17 cellular contexts compared by ENCODE assay signal in genomic region chr6:29521006-29521680, GRCh38. TPM values are rescaled to one million over a fixed set of nuclear protein-coding genes. Genes with fewer than 3 reads are reported as not detected.
DNase-seq lines count a peak whose midpoint lies in the region; ATAC-seq and TF ChIP-seq lines count a peak whose summit lies in the region.
"Had no signal": no experiment of that assay in that cellular context is flagged by ENCODE, and none has a peak within 500 bp of the region (broad histone marks: within the 10 kb centered on the region; RNA-seq: fewer than 3 reads in every experiment).

No MANE protein-coding gene starts in this region.

- H3K4me3 Mint-ChIP-seq in activated CD8-positive, alpha-beta memory T cell treated with anti-CD3 and anti-CD28 coated beads, Interleukin-2, amount 10 ng/mL, durations not matched to agents 7 days and 5 days, result no peak overlapping the region
- H3K4me3 Mint-ChIP-seq in progenitor cell of endocrine pancreas (ENCODE audit: low read depth), result no peak overlapping the region
- no peak overlapping the region for H3K4me3 Mint-ChIP-seq in naive thymus-derived CD8-positive, alpha-beta T cell
- H3K4me3 Mint-ChIP-seq: CD4-positive, alpha-beta T cell; GM23338 had no signal

- H3K4me3 ChIP-seq in Loucy (ENCODE audit: low read length, poor library complexity, severe bottlenecking), result peak overlapping the region; percentile 12
- H3K4me3 ChIP-seq in esophagus muscularis mucosa, result no peak overlapping the region
- no peak overlapping the region for H3K4me3 ChIP-seq in SK-N-SH (ENCODE audit: low read depth in 2 of 2, low read length in 1 of 2)
- H3K4me3 ChIP-seq: BLaER1 treated with 17β-estradiol and CSF1 and Interleukin-3, amounts not matched to agents 10 nM and 100 nM; GM23338 had no signal

- H3K9me2 ChIP-seq in Loucy (replicated peaks; ENCODE audit: low read depth, low read length) (no peaks in the 10 kb centered on the region), SK-N-SH (no peaks in the 10 kb centered on the region)

- peaks cover 66% of the 10 kb centered on the region for H3K4me1 ChIP-seq in Loucy (ENCODE audit: insufficient read depth, low read length, poor library complexity, severe bottlenecking)
- H3K4me1 ChIP-seq in esophagus muscularis mucosa, result no peaks in the 10 kb centered on the region
- no peaks in the 10 kb centered on the region for H3K4me1 ChIP-seq in SK-N-SH (ENCODE audit: control insufficient read depth in 1 of 2, insufficient read depth in 2 of 2, low read depth in 1 of 2, low read length in 1 of 2)

- POLR2A ChIA-PET in SK-N-SH (lab: Yijun Ruan, JAX), result no interaction called here
- POLR2A ChIA-PET in naive thymus-derived CD8-positive, alpha-beta T cell (lab: Charles Lee), result no interaction called here

- H3K36me3 ChIP-seq in Loucy (ENCODE audit: insufficient read depth, low read length), result no peaks in the 10 kb centered on the region
- H3K36me3 ChIP-seq in esophagus muscularis mucosa, result no peaks in the 10 kb centered on the region
- H3K36me3 ChIP-seq in SK-N-SH (replicated peaks in 1 of 2; ENCODE audit: control insufficient read depth in 1 of 2, insufficient read depth in 2 of 2, low read length in 1 of 2), result peaks cover 0 to 4% of the 10 kb centered on the region in 2 experiments
- H3K36me3 ChIP-seq: BLaER1 treated with 17β-estradiol and CSF1 and Interleukin-3, amounts not matched to agents 10 nM and 100 nM had no signal

- TF ChIP-seq CTCF in Loucy (conservative IDR thresholded peaks at IDR 0.05; ENCODE audit: low read length) (no peak), esophagus muscularis mucosa (IDR thresholded peaks at IDR 0.05) (no peak), progenitor cell of endocrine pancreas (IDR thresholded peaks at IDR 0.05; ENCODE audit: unreplicated experiment) (no peak), SK-N-SH (IDR thresholded peaks at IDR 0.05) (no peak)

- no peak overlapping the region for H3K27ac Mint-ChIP-seq in activated CD8-positive, alpha-beta memory T cell treated with anti-CD3 and anti-CD28 coated beads, Interleukin-2, amount 10 ng/mL, durations not matched to agents 7 days and 5 days
- no peak overlapping the region for H3K27ac Mint-ChIP-seq in progenitor cell of endocrine pancreas
- H3K27ac Mint-ChIP-seq in naive thymus-derived CD8-positive, alpha-beta T cell, result no peak overlapping the region
- H3K27ac Mint-ChIP-seq: CD4-positive, alpha-beta T cell; GM23338 had no signal

- H3K27me3 ChIP-seq in Loucy (ENCODE audit: insufficient read depth, low read length, poor library complexity, severe bottlenecking), result no peaks in the 10 kb centered on the region
- no peaks in the 10 kb centered on the region for H3K27me3 ChIP-seq in esophagus muscularis mucosa
- peaks cover 34% of the 10 kb centered on the region; the same call in 1 of the 2 replicates for H3K27me3 ChIP-seq in SK-N-SH (ENCODE audit: insufficient read depth)
- H3K27me3 ChIP-seq: BLaER1 treated with 17β-estradiol and CSF1 and Interleukin-3, amounts not matched to agents 10 nM and 100 nM had no signal

- peak; percentile 28 for DNase-seq in activated CD8-positive, alpha-beta memory T cell treated with anti-CD3 and anti-CD28 coated beads, Interleukin-2, amount 10 ng/mL, durations not matched to agents 7 days and 5 days
- no peak for DNase-seq in activated CD8-positive, alpha-beta memory T cell treated with anti-CD3 and anti-CD28 coated beads, Interleukin-2, amount 50 U/mL, for 4 hours
- peak; percentile 77 for DNase-seq in esophagus muscularis mucosa (ENCODE audit: extremely low spot score)
- DNase-seq in progenitor cell of endocrine pancreas (ENCODE audit: low spot score, unreplicated experiment), result peak; percentile 6
- DNase-seq in SK-N-SH, result no peak
- DNase-seq in naive thymus-derived CD8-positive, alpha-beta T cell, result no peak
- DNase-seq: 8988T; ACHN; Calu3; CD4-positive, alpha-beta T cell; DMS 273 treated with DMSO at 0.1 percent for 48 hours; H7 had no signal

- intact Hi-C loops in esophagus muscularis mucosa (cut with DNase I), result no loop called here

- ATAC-seq in activated CD8-positive, alpha-beta memory T cell treated with anti-CD3 and anti-CD28 coated beads, Interleukin-2, amount 10 ng/mL, durations not matched to agents 7 days and 5 days, result no peak
- no peak for ATAC-seq in naive thymus-derived CD8-positive, alpha-beta T cell
- ATAC-seq: GM23338 had no signal

- H3K27me3 Mint-ChIP-seq in activated CD8-positive, alpha-beta memory T cell treated with anti-CD3 and anti-CD28 coated beads, Interleukin-2, amount 10 ng/mL, durations not matched to agents 7 days and 5 days, result peaks cover 42% of the 10 kb centered on the region
- H3K27me3 Mint-ChIP-seq in progenitor cell of endocrine pancreas, result no peaks in the 10 kb centered on the region
- H3K27me3 Mint-ChIP-seq in naive thymus-derived CD8-positive, alpha-beta T cell, result peaks cover 12 to 37% (median 21%) of the 10 kb centered on the region in 5 donors

- peaks cover 1% of the 10 kb centered on the region for H3K36me3 Mint-ChIP-seq in activated CD8-positive, alpha-beta memory T cell treated with anti-CD3 and anti-CD28 coated beads, Interleukin-2, amount 10 ng/mL, durations not matched to agents 7 days and 5 days
- H3K36me3 Mint-ChIP-seq in progenitor cell of endocrine pancreas (ENCODE audit: insufficient read depth), result no peaks in the 10 kb centered on the region
- no peaks in the 10 kb centered on the region for H3K36me3 Mint-ChIP-seq in naive thymus-derived CD8-positive, alpha-beta T cell

- peaks cover 2% of the 10 kb centered on the region for H3K9me3 Mint-ChIP-seq in activated CD8-positive, alpha-beta memory T cell treated with anti-CD3 and anti-CD28 coated beads, Interleukin-2, amount 10 ng/mL, durations not matched to agents 7 days and 5 days (ENCODE audit: low read depth)
- H3K9me3 Mint-ChIP-seq in progenitor cell of endocrine pancreas (ENCODE audit: low read depth), result peaks cover 6% of the 10 kb centered on the region
- no peaks in the 10 kb centered on the region for H3K9me3 Mint-ChIP-seq in naive thymus-derived CD8-positive, alpha-beta T cell
- H3K9me3 Mint-ChIP-seq: CD4-positive, alpha-beta T cell had no signal

- H3K79me2 ChIP-seq in Loucy (ENCODE audit: insufficient read depth, low read length) (no peaks in the 10 kb centered on the region), SK-N-SH (ENCODE audit: insufficient read depth) (no peaks in the 10 kb centered on the region)

- 71% methylated on average over 8 of the region's 8 CpGs for WGBS in esophagus muscularis mucosa
- WGBS in SK-N-SH (ENCODE audit: low lambda C conversion rate), result 2% methylated on average over 7 of the region's 8 CpGs

- no peak overlapping the region for H2AFZ ChIP-seq in Loucy (ENCODE audit: low read length)
- no peak overlapping the region for H2AFZ ChIP-seq in SK-N-SH (ENCODE audit: low read depth)
- H2AFZ ChIP-seq: GM23338 had no signal

- peaks cover 16% of the 10 kb centered on the region for H3F3A ChIP-seq in Loucy (ENCODE audit: low read depth)
- H3F3A ChIP-seq in SK-N-SH (replicated peaks; ENCODE audit: insufficient read depth), result no peaks in the 10 kb centered on the region

- no peak for TF ChIP-seq EP300 in esophagus muscularis mucosa (IDR thresholded peaks at IDR 0.05)
- TF ChIP-seq EP300 in SK-N-SH (IDR thresholded peaks at IDR 0.05; ENCODE audit: borderline replicate concordance in 1 of 2, low read depth in 1 of 2, low read length in 1 of 2), result no peak

- H4K20me1 ChIP-seq in Loucy (ENCODE audit: insufficient read depth, low read length, poor library complexity, severe bottlenecking), result no peaks in the 10 kb centered on the region
- no peaks in the 10 kb centered on the region for H4K20me1 ChIP-seq in SK-N-SH (ENCODE audit: insufficient read depth)
- H4K20me1 ChIP-seq: BLaER1 treated with 17β-estradiol and CSF1 and Interleukin-3, amounts not matched to agents 10 nM and 100 nM had no signal

- H3K27ac ChIP-seq in esophagus muscularis mucosa (replicated peaks in 1 of 4) (no peak overlapping the region), SK-N-SH (ENCODE audit: low read depth in 2 of 2, low read length in 1 of 2) (no peak overlapping the region)
- H3K27ac ChIP-seq: BLaER1 treated with 17β-estradiol and CSF1 and Interleukin-3, amounts not matched to agents 10 nM and 100 nM; HL-60 had no signal

- peaks cover 5% of the 10 kb centered on the region; the same call in 1 of the 2 replicates for H3K9me3 ChIP-seq in Loucy (ENCODE audit: insufficient read depth, low read depth, low read length)
- H3K9me3 ChIP-seq in esophagus muscularis mucosa, result no peaks in the 10 kb centered on the region
- H3K9me3 ChIP-seq in SK-N-SH, result no peaks in the 10 kb centered on the region

- H3K9ac ChIP-seq in Loucy (ENCODE audit: low read depth, low read length, poor library complexity, severe bottlenecking), result peak overlapping the region; percentile 55
- no peak overlapping the region for H3K9ac ChIP-seq in SK-N-SH
- H3K9ac ChIP-seq: BLaER1 treated with 17β-estradiol and CSF1 and Interleukin-3, amounts not matched to agents 10 nM and 100 nM had no signal

- H3K4me2 ChIP-seq in Loucy (ENCODE audit: low read depth, low read length, poor library complexity, severe bottlenecking), result peak overlapping the region; percentile 63
- H3K4me2 ChIP-seq in SK-N-SH, result no peak overlapping the region
- H3K4me2 ChIP-seq: BLaER1 treated with 17β-estradiol and CSF1 and Interleukin-3, amounts not matched to agents 10 nM and 100 nM; GM23338 had no signal

- CTCF ChIA-PET in activated CD8-positive, alpha-beta memory T cell treated with anti-CD3 and anti-CD28 coated beads, Interleukin-2, amount 10 ng/mL, durations not matched to agents 7 days and 5 days (lab: Charles Lee), result no interaction called here
- CTCF ChIA-PET in SK-N-SH (lab: Yijun Ruan, JAX), result no interaction called here

- H3K4me1 Mint-ChIP-seq in activated CD8-positive, alpha-beta memory T cell treated with anti-CD3 and anti-CD28 coated beads, Interleukin-2, amount 10 ng/mL, durations not matched to agents 7 days and 5 days, result peaks cover 6% of the 10 kb centered on the region
- H3K4me1 Mint-ChIP-seq in progenitor cell of endocrine pancreas (ENCODE audit: low read depth), result peaks cover 2% of the 10 kb centered on the region
- H3K4me1 Mint-ChIP-seq in naive thymus-derived CD8-positive, alpha-beta T cell, result peaks cover 2 to 8% (median 3%) of the 10 kb centered on the region in 4 donors

- no peak for TF ChIP-seq POLR2A in esophagus muscularis mucosa (IDR thresholded peaks at IDR 0.05; ENCODE audit: low read depth)

- no peak for TF ChIP-seq RAD21 in SK-N-SH (IDR thresholded peaks at IDR 0.05; ENCODE audit: low read length)

RNA-seq across cellular contexts. Expression of gene MAS1L, which starts 33.4 kb away (rescaled TPM):
- not detected for total RNA-seq in activated CD8-positive, alpha-beta memory T cell treated with anti-CD3 and anti-CD28 coated beads, Interleukin-2, amount 10 ng/mL, durations not matched to agents 7 days and 5 days
- under 1 TPM in 1 of 4 donors, not detected in 3; 0.33 TPM for total RNA-seq in esophagus muscularis mucosa
- total RNA-seq in progenitor cell of endocrine pancreas, result not detected in 2 replicates
- polyA plus RNA-seq in SK-N-SH (2012; rRNA removed), result not detected in 2 replicates
- not detected in 2 replicates for polyA plus RNA-seq in SK-N-SH (2012; cell fraction: cytosol; rRNA removed)
- not detected in 2 replicates for polyA plus RNA-seq in SK-N-SH (2012; cell fraction: nucleus; rRNA removed)
- not detected for total RNA-seq in naive thymus-derived CD8-positive, alpha-beta T cell
- polyA plus RNA-seq in naive thymus-derived CD8-positive, alpha-beta T cell, result not detected
- total RNA-seq: Calu3; CD4-positive, alpha-beta T cell; Daoy; GM23338; H7 had no signal
- polyA plus RNA-seq: GM23338 had no signal

RNA-seq across cellular contexts. Expression of gene UBD, which starts 38.4 kb away (rescaled TPM):
- 1 to 10 TPM in 1 of 2 experiments, not detected in 1; 1.6 TPM for total RNA-seq in activated CD8-positive, alpha-beta memory T cell treated with anti-CD3 and anti-CD28 coated beads, Interleukin-2, amount 10 ng/mL, durations not matched to agents 7 days and 5 days
- total RNA-seq in esophagus muscularis mucosa (under 1 TPM in 1 of 4 donors, not detected in 3; 0.50 TPM), progenitor cell of endocrine pancreas (1.9 and 2.6 TPM in 2 replicates)
- not detected in 2 replicates for polyA plus RNA-seq in SK-N-SH (2012; rRNA removed)
- polyA plus RNA-seq in SK-N-SH (2012; cell fraction: cytosol; rRNA removed), result not detected in 2 replicates
- polyA plus RNA-seq in SK-N-SH (2012; cell fraction: nucleus; rRNA removed), result not detected in 2 replicates
- total RNA-seq in naive thymus-derived CD8-positive, alpha-beta T cell, result not detected
- not detected for polyA plus RNA-seq in naive thymus-derived CD8-positive, alpha-beta T cell
- total RNA-seq: CD4-positive, alpha-beta T cell; GM23338; H7 had no signal
- polyA plus RNA-seq: GM23338 had no signal

Comparison
In these comparisons a context has a peak if more than half of its experiments do, and no peak if none do; other contexts are left out.
1. DNase-seq: peak in activated CD8-positive, alpha-beta memory T cell treated with anti-CD3 and anti-CD28 coated beads, Interleukin-2, amount 10 ng/mL, durations not matched to agents 7 days and 5 days (single experiment), esophagus muscularis mucosa (single experiment) and progenitor cell of endocrine pancreas (single experiment); none in activated CD8-positive, alpha-beta memory T cell treated with anti-CD3 and anti-CD28 coated beads, Interleukin-2, amount 50 U/mL, for 4 hours (single experiment), SK-N-SH (single experiment) and naive thymus-derived CD8-positive, alpha-beta T cell (0 of 10).